In genomic region chr7:151793991-151794507, GRCh38 we compare ENCODE assay signal across 15 cellular contexts.
DNase-seq lines count a peak whose midpoint lies in the region; ATAC-seq and TF ChIP-seq lines count a peak whose summit lies in the region.
"Had no signal": no experiment of that assay in that cellular context is flagged by ENCODE, and none has a peak within 500 bp of the region (broad histone marks: within the 10 kb centered on the region; RNA-seq: fewer than 3 reads in every experiment).

No MANE protein-coding gene starts in this region.

- peaks cover 46% of the 10 kb centered on the region for H3K4me1 Mint-ChIP-seq in activated T-cell treated with anti-CD3 and anti-CD28 coated beads, Interleukin-2, amount 50 U/mL, for 24 hours (ENCODE audit: low read depth)
- no peaks in the 10 kb centered on the region for H3K4me1 Mint-ChIP-seq in chondrocyte (ENCODE audit: low read depth)

- peaks cover 19% of the 10 kb centered on the region for H3K4me1 ChIP-seq in mesodermal cell (ENCODE audit: control insufficient read depth, insufficient read depth, low read length, poor library complexity, severe bottlenecking)
- peaks cover 18 to 58% (median 44%) of the 10 kb centered on the region in 5 donors for H3K4me1 ChIP-seq in subcutaneous abdominal adipose tissue (ENCODE audit: control insufficient read depth in 5 of 5, insufficient read depth in 5 of 5, low read length in 5 of 5)

- ATAC-seq in esophagus mucosa, result no peak
- ATAC-seq: activated CD8-positive, alpha-beta T cell treated with anti-CD3 and anti-CD28 coated beads for 36 hours had no signal

- no peak overlapping the region for H3K4me3 ChIP-seq in mesodermal cell (ENCODE audit: extremely low read depth, insufficient read depth, low read length, poor library complexity, severe bottlenecking)
- no peak overlapping the region for H3K4me3 ChIP-seq in subcutaneous abdominal adipose tissue (ENCODE audit: low read depth in 1 of 5, low read length in 5 of 5)
- H3K4me3 ChIP-seq: sigmoid colon, SJSA1 had no signal

- peak overlapping the region in 3 of 5 donors; percentile 10 to 64 (median 36) for H3K9ac ChIP-seq in subcutaneous abdominal adipose tissue (ENCODE audit: low read length in 5 of 5)

- no peaks in the 10 kb centered on the region for H3K27me3 ChIP-seq in subcutaneous abdominal adipose tissue (ENCODE audit: control insufficient read depth in 5 of 5, insufficient read depth in 4 of 5, low read length in 5 of 5)
- H3K27me3 ChIP-seq: sigmoid colon, SJSA1 had no signal

- TF ChIP-seq CTCF in chondrocyte (IDR thresholded peaks at IDR 0.05), result no peak

- WGBS in mesodermal cell (ENCODE audit: insufficient coverage in 2 of 2), 2 experiments, result 92 to 96% methylated on average over 18 of the region's 18 CpGs

- no peaks in the 10 kb centered on the region for H3K36me3 Mint-ChIP-seq in activated T-cell treated with anti-CD3 and anti-CD28 coated beads, Interleukin-2, amount 50 U/mL, for 24 hours (ENCODE audit: low read depth)
- H3K36me3 Mint-ChIP-seq in chondrocyte (ENCODE audit: low read depth), result no peaks in the 10 kb centered on the region

- peak overlapping the region; percentile 41 for H3K27ac ChIP-seq in mesodermal cell (ENCODE audit: low read depth, low read length, severe bottlenecking)
- H3K27ac ChIP-seq in subcutaneous abdominal adipose tissue (ENCODE audit: low read depth, low read length), result peak overlapping the region; percentile 88
- H3K27ac ChIP-seq: SJSA1 had no signal

- no peak overlapping the region for H3K4me3 Mint-ChIP-seq in activated T-cell treated with anti-CD3 and anti-CD28 coated beads, Interleukin-2, amount 50 U/mL, for 24 hours
- H3K4me3 Mint-ChIP-seq in chondrocyte (ENCODE audit: unreplicated experiment), result no peak overlapping the region
- H3K4me3 Mint-ChIP-seq: activated CD8-positive, alpha-beta T cell treated with anti-CD3 and anti-CD28 coated beads for 36 hours had no signal

- H3K27me3 Mint-ChIP-seq in activated T-cell treated with anti-CD3 and anti-CD28 coated beads, Interleukin-2, amount 50 U/mL, for 24 hours, result no peaks in the 10 kb centered on the region
- peaks cover 6% of the 10 kb centered on the region for H3K27me3 Mint-ChIP-seq in chondrocyte (ENCODE audit: low read depth)
- H3K27me3 Mint-ChIP-seq: activated CD8-positive, alpha-beta T cell treated with anti-CD3 and anti-CD28 coated beads for 36 hours had no signal

- no peaks in the 10 kb centered on the region for H3K9me3 ChIP-seq in mesodermal cell (ENCODE audit: control insufficient read depth, low read length)
- no peaks in the 10 kb centered on the region for H3K9me3 ChIP-seq in subcutaneous abdominal adipose tissue (ENCODE audit: control insufficient read depth in 5 of 5, low read length in 5 of 5)
- H3K9me3 ChIP-seq: sigmoid colon, SJSA1 had no signal

- no peaks in the 10 kb centered on the region for H3K36me3 ChIP-seq in mesodermal cell (ENCODE audit: control insufficient read depth, insufficient read depth, low read length)
- peaks cover 0 to 6% (median 0%) of the 10 kb centered on the region in 5 donors for H3K36me3 ChIP-seq in subcutaneous abdominal adipose tissue (ENCODE audit: control insufficient read depth in 5 of 5, insufficient read depth in 5 of 5, low read length in 5 of 5)
- H3K36me3 ChIP-seq: sigmoid colon, SJSA1 had no signal

- no peak for DNase-seq in activated T-cell treated with anti-CD3 and anti-CD28 coated beads, Interleukin-2, amount 50 U/mL, for 24 hours
- DNase-seq in activated T-cell treated with anti-CD3 and anti-CD28 coated beads, Interleukin-2, amount 50 U/mL, for 1 hour, result no peak
- DNase-seq in chondrocyte (ENCODE audit: low spot score) (peak; percentile 58), AG08396 (ENCODE audit: low spot score) (no peak)
- DNase-seq in effector CD4-positive, alpha-beta T cell, result no peak
- DNase-seq: activated CD8-positive, alpha-beta T cell treated with anti-CD3 and anti-CD28 coated beads for 36 hours; DMS79; NCI-H1694 treated with DMSO at 0.1 percent for 48 hours; stimulated activated CD4-positive, alpha-beta T cell treated with anti-CD3 and anti-CD28 coated beads, Interleukin-4, amount 100 ng/mL, for 1 hour; T-helper 9 cell had no signal

- H3K27ac Mint-ChIP-seq in activated T-cell treated with anti-CD3 and anti-CD28 coated beads, Interleukin-2, amount 50 U/mL, for 24 hours, result peak overlapping the region; percentile 29
- H3K27ac Mint-ChIP-seq in chondrocyte (ENCODE audit: unreplicated experiment), result no peak overlapping the region

- H3K9me3 Mint-ChIP-seq in activated T-cell treated with anti-CD3 and anti-CD28 coated beads, Interleukin-2, amount 50 U/mL, for 24 hours, result no peaks in the 10 kb centered on the region
- H3K9me3 Mint-ChIP-seq in chondrocyte (ENCODE audit: low read depth), result no peaks in the 10 kb centered on the region
- H3K9me3 Mint-ChIP-seq: activated CD8-positive, alpha-beta T cell treated with anti-CD3 and anti-CD28 coated beads for 36 hours had no signal
